In the genomic region with DNA sequence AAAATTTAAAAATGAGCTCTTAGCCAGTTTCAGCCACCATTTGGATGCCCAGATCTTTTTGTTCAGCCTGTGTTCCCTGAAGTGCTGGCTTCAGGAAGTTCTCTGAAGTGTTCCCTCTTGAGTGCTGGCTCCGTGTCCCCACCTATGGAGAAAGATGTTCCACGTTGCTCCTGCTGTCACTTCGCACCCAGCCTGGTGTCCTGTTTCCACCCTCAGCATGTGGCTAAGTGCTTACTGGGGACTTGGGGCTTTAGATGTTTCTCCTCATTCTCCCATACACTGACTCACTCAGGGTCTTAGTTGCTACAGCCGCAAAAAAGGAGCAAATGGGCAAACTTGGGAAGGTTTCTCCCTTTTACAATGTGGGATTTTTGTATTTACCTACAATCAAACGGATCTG, we compare ENCODE assay signal across 18 cellular contexts. TPM values are rescaled to one million over a fixed set of nuclear protein-coding genes. Genes with fewer than 3 reads are reported as not detected.
A peak's percentile ranks its signal among the peaks of the same experiment; 100 is the strongest.
DNase-seq lines count a peak whose midpoint lies in the region; TF ChIP-seq lines count a peak whose summit lies in the region.
"Had no signal": no experiment of that assay in that cellular context is flagged by ENCODE, and none has a peak within 500 bp of the region (broad histone marks: within the 10 kb centered on the region; RNA-seq: fewer than 3 reads in every experiment).

No MANE protein-coding gene starts in this region.

- no peaks in the 10 kb centered on the region for H3K27me3 Mint-ChIP-seq in osteocyte (ENCODE audit: unreplicated experiment)
- H3K27me3 Mint-ChIP-seq: CD4-positive, CD25-positive, alpha-beta regulatory T cell; CD8-positive, alpha-beta memory T cell had no signal

- WGBS in mammary epithelial cell (ENCODE audit: low coverage, missing lambda C conversion rate) = 87% methylated on average over 5 of the region's 5 CpGs

- TF ChIP-seq POLR2A in breast epithelium (IDR thresholded peaks at IDR 0.05) = no peak

- H3K9ac ChIP-seq in mammary epithelial cell (ENCODE audit: insufficient read depth, low read length) = no peak overlapping the region

- BruUV-seq in mammary epithelial cell (replicated peaks; lab: Mats Ljungman, UMichigan) = no TSS peak

- dilution Hi-C loops in mammary epithelial cell (cut with HindIII; ENCODE audit: low sequenced_read_pairs) = no loop called here

- no peaks in the 10 kb centered on the region for H3K9me3 ChIP-seq in mammary epithelial cell (replicated peaks; ENCODE audit: insufficient read depth, low read length)
- no peaks in the 10 kb centered on the region for H3K9me3 ChIP-seq in breast epithelium
- H3K9me3 ChIP-seq: BE2C had no signal

- peak overlapping the region; percentile 61 for H2AFZ ChIP-seq in mammary epithelial cell (ENCODE audit: low read depth, low read length)

- DNase-seq in mammary epithelial cell (no peak), breast epithelium (ENCODE audit: low spot score in 2 of 2) (no peak), ecto neural progenitor cell (ENCODE audit: low spot score) (peak; percentile 17), osteocyte (ENCODE audit: extremely low spot score, unreplicated experiment) (peak; percentile 54), inferior parietal cortex (ENCODE audit: extremely low spot score) (no peak)
- no peak for DNase-seq in stimulated activated CD4-positive, alpha-beta T cell treated with anti-CD3 and anti-CD28 coated beads, Interleukin-2, amount 100 ng/mL, for 24 hours
- DNase-seq: ACHN; BE2C; C1 segment of cervical spinal cord; CD4-positive, CD25-positive, alpha-beta regulatory T cell; CD8-positive, alpha-beta memory T cell; COR-L47; DMS 273 treated with DMSO at 0.1 percent for 48 hours; DMS53; DND-41; EL; H9 had no signal

- H3K4me1 ChIP-seq in mammary epithelial cell (ENCODE audit: insufficient read depth, low read length) = peaks cover 23% of the 10 kb centered on the region
- H3K4me1 ChIP-seq in breast epithelium = no peaks in the 10 kb centered on the region

- peak overlapping the region; percentile 58 for H3K4me2 ChIP-seq in mammary epithelial cell (ENCODE audit: insufficient read depth, low read depth, low read length)

- in situ Hi-C loops in mammary epithelial cell (cut with MboI; ENCODE audit: low sequenced_read_pairs in 2 of 2) = no loop called here

- peaks cover 9% of the 10 kb centered on the region for H3K9me3 Mint-ChIP-seq in osteocyte (ENCODE audit: unreplicated experiment)

- H3K79me2 ChIP-seq in mammary epithelial cell (ENCODE audit: insufficient read depth, low read length) = peaks cover 86% of the 10 kb centered on the region

- H4K20me1 ChIP-seq in mammary epithelial cell (ENCODE audit: insufficient read depth, low read length) = no peaks in the 10 kb centered on the region

- CTCF ChIA-PET in mammary epithelial cell (lab: Charles Lee; ENCODE audit: low non-redundant PET) = no interaction called here

- peaks cover 9% of the 10 kb centered on the region for H3K36me3 Mint-ChIP-seq in osteocyte (ENCODE audit: unreplicated experiment)

- H3K4me1 Mint-ChIP-seq in osteocyte (ENCODE audit: unreplicated experiment) = no peaks in the 10 kb centered on the region

- H3K27ac Mint-ChIP-seq in osteocyte (ENCODE audit: unreplicated experiment) = no peak overlapping the region

- H3K36me3 ChIP-seq in mammary epithelial cell (ENCODE audit: insufficient read depth, low read length) (no peaks in the 10 kb centered on the region), breast epithelium (no peaks in the 10 kb centered on the region)
- H3K36me3 ChIP-seq: BE2C had no signal

- H3K4me3 Mint-ChIP-seq in osteocyte (ENCODE audit: unreplicated experiment) = no peak overlapping the region
- H3K4me3 Mint-ChIP-seq: CD4-positive, CD25-positive, alpha-beta regulatory T cell; CD8-positive, alpha-beta memory T cell; H9 had no signal

- no peak overlapping the region for H3K27ac ChIP-seq in mammary epithelial cell (ENCODE audit: insufficient read depth, low read depth, low read length)
- no peak overlapping the region for H3K27ac ChIP-seq in breast epithelium

- intact Hi-C loops in mammary epithelial cell (cut with micrococcal nuclease) (no loop called here), breast epithelium (cut with DNase I; ENCODE audit: low total_unique reads) (no loop called here)

- TF ChIP-seq CTCF in mammary epithelial cell (conservative IDR thresholded peaks at IDR 0.05 in 1 of 2, IDR thresholded peaks at IDR 0.05 in 1 of 2; ENCODE audit: extremely low read depth in 1 of 2, insufficient read depth in 1 of 2, low read depth in 1 of 2, low read length in 2 of 2) = no peak
- TF ChIP-seq CTCF in breast epithelium (IDR thresholded peaks at IDR 0.05) = no peak
- TF ChIP-seq CTCF in osteocyte (IDR thresholded peaks at IDR 0.05) = no peak

- H3K4me3 ChIP-seq in mammary epithelial cell (replicated peaks in 1 of 3; ENCODE audit: insufficient read depth in 1 of 3, low read depth in 2 of 3, low read length in 3 of 3) = no peak overlapping the region
- no peak overlapping the region for H3K4me3 ChIP-seq in breast epithelium
- H3K4me3 ChIP-seq: GM12878 had no signal

- no peaks in the 10 kb centered on the region for H3K27me3 ChIP-seq in mammary epithelial cell (ENCODE audit: insufficient read depth, low read length)
- H3K27me3 ChIP-seq in breast epithelium = no peaks in the 10 kb centered on the region
- H3K27me3 ChIP-seq: BE2C had no signal

RNA-seq across cellular contexts. Expression of a gene that starts 16.6 kb away (rescaled TPM):
- total RNA-seq in mammary epithelial cell (10 to 100 TPM; 16.5 to 30.8 TPM), breast epithelium (10 to 100 TPM; 12.2 to 21.2 (median 19.3) TPM), osteocyte (13.1 and 13.9 TPM in 2 replicates)
- 30.0 TPM for polyA plus RNA-seq in mammary epithelial cell
- polyA minus RNA-seq in mammary epithelial cell = 11.7 TPM

Comparison
In these comparisons a context has a peak if more than half of its experiments do, and no peak if none do; other contexts are left out.
1. DNase-seq: peak in ecto neural progenitor cell (single experiment) and osteocyte (single experiment); none in mammary epithelial cell (single experiment), breast epithelium (0 of 2), stimulated activated CD4-positive, alpha-beta T cell treated with anti-CD3 and anti-CD28 coated beads, Interleukin-2, amount 100 ng/mL, for 24 hours (0 of 2) and inferior parietal cortex (single experiment).